In the genomic region with DNA sequence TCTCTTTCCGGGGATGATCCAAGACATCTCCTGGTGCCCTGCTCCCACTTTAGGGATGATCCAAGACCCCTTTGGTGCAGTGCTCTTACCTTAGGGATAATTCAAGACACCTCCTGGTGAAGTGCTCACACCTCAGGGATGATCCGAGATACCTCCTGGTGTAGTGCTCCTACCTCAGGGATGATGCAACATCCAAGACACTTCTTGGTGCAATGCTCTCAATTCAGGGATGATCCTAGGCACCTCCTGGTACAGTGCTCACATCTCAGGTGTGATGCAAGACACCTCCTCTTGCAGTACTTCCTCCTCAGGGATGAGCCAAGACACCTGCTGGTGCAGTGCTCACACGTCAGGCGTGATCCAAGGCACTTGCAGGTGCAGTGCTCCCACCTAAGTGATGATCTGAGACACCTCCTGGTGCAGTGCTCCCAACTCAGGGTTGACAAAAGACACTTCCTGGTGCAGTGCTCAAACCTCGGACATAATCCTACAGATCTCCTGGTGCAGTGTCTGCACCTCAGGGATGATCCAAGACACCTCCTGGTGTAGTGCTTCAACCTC, we compare ENCODE assay signal across 9 cellular contexts.
"Had no signal": no experiment of that assay in that cellular context is flagged by ENCODE, and none has a peak within 500 bp of the region (broad histone marks: within the 10 kb centered on the region; RNA-seq: fewer than 3 reads in every experiment).

No MANE protein-coding gene starts in this region.

- H3K4me3 ChIP-seq: GM23248, HAP-1 had no signal

- H3K4me1 ChIP-seq: HAP-1 had no signal

- H2AFZ ChIP-seq: GM23248 had no signal

- H3K9ac ChIP-seq: GM23248 had no signal

- H3K36me3 ChIP-seq: HAP-1 had no signal

- DNase-seq: GM23248, GOT3, H7, HFFc6, IMR-90, KBM-7 had no signal

- ATAC-seq: HCT116 had no signal

- H3K9me3 ChIP-seq: HAP-1 had no signal

- H3K27ac ChIP-seq: GM23248, HL-60 had no signal
